In the genomic region with DNA sequence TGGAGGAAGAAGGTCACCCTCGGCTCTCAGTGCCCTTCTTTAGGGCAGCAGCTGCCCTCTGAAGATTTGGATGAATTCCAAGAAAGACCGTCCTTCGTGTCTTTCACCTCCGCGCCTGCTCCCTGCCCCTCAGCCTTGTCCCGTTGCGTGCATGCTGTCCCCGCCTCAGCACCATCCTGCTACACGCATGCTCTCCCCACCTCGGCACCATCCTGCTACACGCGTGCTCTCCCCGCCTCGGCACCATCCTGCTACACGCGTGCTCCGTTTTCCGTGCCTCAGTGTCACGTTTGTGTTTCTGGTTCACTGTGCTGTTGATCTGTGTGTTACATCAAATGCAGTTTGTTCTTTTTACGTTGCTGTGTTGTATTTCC, we compare ENCODE assay signal across 27 cellular contexts.
"Had no signal": no experiment of that assay in that cellular context is flagged by ENCODE, and none has a peak within 500 bp of the region (broad histone marks: within the 10 kb centered on the region; RNA-seq: fewer than 3 reads in every experiment).

No MANE protein-coding gene starts in this region.

- ATAC-seq: activated CD4-positive, CD25-positive, alpha-beta regulatory T cell treated with anti-CD3 and anti-CD28 coated beads, Interleukin-2, amount 50 U/mL, for 24 hours; activated CD8-positive, alpha-beta memory T cell treated with anti-CD3 and anti-CD28 coated beads, Interleukin-2, amount 10 ng/mL, durations not matched to agents 7 days and 5 days; activated T-cell treated with anti-CD3 and anti-CD28 coated beads, Interleukin-2, amount 50 U/mL, for 4 hours; K562; SK-N-SH treated with all-trans-retinoic acid at 6 μM for 48 hours had no signal

- H3K9me3 ChIP-seq: Peyer's patch, SJSA1 had no signal

- H3K4me1 ChIP-seq: SJSA1 had no signal

- H3K4me1 Mint-ChIP-seq: brain had no signal

- H3K27me3 Mint-ChIP-seq: activated CD8-positive, alpha-beta memory T cell treated with anti-CD3 and anti-CD28 coated beads, Interleukin-2, amount 10 ng/mL, durations not matched to agents 7 days and 5 days; activated naive CD8-positive, alpha-beta T cell; brain had no signal

- H3K9me3 Mint-ChIP-seq: activated T-cell treated with anti-CD3 and anti-CD28 coated beads, Interleukin-2, amount 50 U/mL, for 4 hours; brain; T-helper 1 cell treated with Interleukin-12 subunit alpha and Interleukin-12 subunit beta and Interleukin-4 antibody, amounts not matched to agents 30 μg/mL and 1 μg/mL, for 36 hours had no signal

- H3K27ac Mint-ChIP-seq: activated CD8-positive, alpha-beta memory T cell treated with anti-CD3 and anti-CD28 coated beads, Interleukin-2, amount 10 ng/mL, durations not matched to agents 7 days and 5 days; activated naive CD8-positive, alpha-beta T cell; brain; T-helper 1 cell treated with Interleukin-12 subunit alpha and Interleukin-12 subunit beta and Interleukin-4 antibody, amounts not matched to agents 30 μg/mL and 1 μg/mL, for 36 hours had no signal

- H3K4me3 Mint-ChIP-seq: activated CD8-positive, alpha-beta memory T cell treated with anti-CD3 and anti-CD28 coated beads, Interleukin-2, amount 10 ng/mL, durations not matched to agents 7 days and 5 days; activated naive CD8-positive, alpha-beta T cell; activated T-cell treated with anti-CD3 and anti-CD28 coated beads, Interleukin-2, amount 50 U/mL, for 4 hours; brain; T-helper 1 cell treated with Interleukin-12 subunit alpha and Interleukin-12 subunit beta and Interleukin-4 antibody, amounts not matched to agents 30 μg/mL and 1 μg/mL, for 36 hours had no signal

- H3K4me3 ChIP-seq: cardiac muscle cell, K562, Peyer's patch, SJSA1 had no signal

- H3K27me3 ChIP-seq: cardiac muscle cell, Peyer's patch, SJSA1 had no signal

- DNase-seq: activated CD4-positive, alpha-beta T cell treated with anti-CD3 and anti-CD28 coated beads for 4 hours; activated CD4-positive, alpha-beta T cell treated with anti-CD3 and anti-CD28 coated beads, Interleukin-2, amount 50 U/mL, for 48 hours; activated CD8-positive, alpha-beta memory T cell treated with anti-CD3 and anti-CD28 coated beads, Interleukin-2, amount 10 ng/mL, durations not matched to agents 7 days and 5 days; activated effector memory CD4-positive, alpha-beta T cell treated with anti-CD3 and anti-CD28 coated beads, Interleukin-2, amount 50 U/mL, for 16 hours; activated naive CD4-positive, alpha-beta T cell treated with Interleukin-2 at 50 U/mL for 16 hours; activated T-cell treated with anti-CD3 and anti-CD28 coated beads, Interleukin-2, amount 50 U/mL, for 4 hours; amygdala; NCI-H1048; NCI-H1417; NCI-H2029; NCI-H2107; NCI-H226; NCI-H526 treated with DMSO at 0.1 percent for 48 hours; NCI-H82; SHP77; SW 1271 had no signal

- H3K27ac ChIP-seq: cardiac muscle cell, Peyer's patch, RWPE1, SJSA1 had no signal

- FAIRE-seq: astrocyte, K562 had no signal
